13 cellular contexts compared by ENCODE assay signal in genomic region chr12:124761876-124762275, GRCh38.
DNase-seq lines count a peak whose midpoint lies in the region; ATAC-seq and TF ChIP-seq lines count a peak whose summit lies in the region.
"Had no signal": no experiment of that assay in that cellular context is flagged by ENCODE, and none has a peak within 500 bp of the region (broad histone marks: within the 10 kb centered on the region; RNA-seq: fewer than 3 reads in every experiment).

No MANE protein-coding gene starts in this region.

- H3K4me3 ChIP-seq in right atrium auricular region, result no peak overlapping the region
- no peak overlapping the region for H3K4me3 ChIP-seq in MM.1S (ENCODE audit: low read length)
- H3K4me3 ChIP-seq in CD8-positive, alpha-beta T cell (ENCODE audit: low read depth, low read length), result no peak overlapping the region

- H2AFZ ChIP-seq in MM.1S (ENCODE audit: low read length), result no peak overlapping the region

- H3K36me3 ChIP-seq in right atrium auricular region (no peaks in the 10 kb centered on the region), MM.1S (replicated peaks; ENCODE audit: insufficient read depth, low read length) (no peaks in the 10 kb centered on the region)
- no peaks in the 10 kb centered on the region for H3K36me3 ChIP-seq in CD8-positive, alpha-beta T cell (ENCODE audit: insufficient read depth, low read length)

- H3K27me3 ChIP-seq in right atrium auricular region (no peaks in the 10 kb centered on the region), MM.1S (replicated peaks; ENCODE audit: insufficient read depth, low read length) (no peaks in the 10 kb centered on the region)
- no peaks in the 10 kb centered on the region for H3K27me3 ChIP-seq in CD8-positive, alpha-beta T cell (ENCODE audit: insufficient read depth, low read length)

- no peaks in the 10 kb centered on the region for H3K79me2 ChIP-seq in MM.1S (ENCODE audit: low read length)

- DNase-seq in activated CD8-positive, alpha-beta memory T cell treated with anti-CD3 and anti-CD28 coated beads for 48 hours (ENCODE audit: low read depth in 2 of 3, low spot score in 2 of 3), result peak; percentile 32 to 48 (median 47)
- no peak for DNase-seq in activated CD8-positive, alpha-beta memory T cell treated with anti-CD3 and anti-CD28 coated beads, Interleukin-2, amount 10 ng/mL, durations not matched to agents 7 days and 5 days
- peak; percentile 55 to 61 for DNase-seq in activated T-cell treated with anti-CD3 and anti-CD28 coated beads, Interleukin-2, amount 50 U/mL, for 72 hours
- DNase-seq in right atrium auricular region (ENCODE audit: low spot score), result no peak
- DNase-seq in stimulated activated naive CD8-positive, alpha-beta T cell treated with anti-CD3 and anti-CD28 coated beads, Interleukin-15, Interleukin-2, amounts not matched to agents 100 U/mL and 50 U/mL, for 24 hours, result peak; percentile 83
- no peak for DNase-seq in MM.1S
- no peak for DNase-seq in CD8-positive, alpha-beta T cell
- DNase-seq: activated gamma-delta T cell, Kasumi-1, NCI-H2227 treated with DMSO at 0.1 percent for 48 hours had no signal

- H3F3A ChIP-seq in MM.1S (ENCODE audit: insufficient read depth, low read length), result no peaks in the 10 kb centered on the region

- TF ChIP-seq CTCF in right atrium auricular region (IDR thresholded peaks at IDR 0.05) (no peak), MM.1S (IDR thresholded peaks at IDR 0.05; ENCODE audit: low read length) (no peak)
- TF ChIP-seq CTCF in CD8-positive, alpha-beta T cell (IDR thresholded peaks at IDR 0.05), result no peak

- H3K4me1 ChIP-seq in right atrium auricular region (peaks cover 3 to 81% of the 10 kb centered on the region in 2 donors), MM.1S (ENCODE audit: low read length) (no peaks in the 10 kb centered on the region)
- H3K4me1 ChIP-seq in CD8-positive, alpha-beta T cell (ENCODE audit: insufficient read depth, low read length), result no peaks in the 10 kb centered on the region

- H3K27ac ChIP-seq in right atrium auricular region (peak overlapping the region; percentile 13 to 76), MM.1S (ENCODE audit: low read length) (no peak overlapping the region)
- H3K27ac ChIP-seq in CD8-positive, alpha-beta T cell (ENCODE audit: low read depth, low read length), result no peak overlapping the region

- H3K9me2 ChIP-seq in MM.1S (replicated peaks; ENCODE audit: insufficient read depth, low read length), result no peaks in the 10 kb centered on the region

- POLR2A ChIA-PET in CD8-positive, alpha-beta T cell (lab: Charles Lee), result no interaction called here

- no peak overlapping the region for H3K4me2 ChIP-seq in MM.1S (ENCODE audit: low read depth, low read length)

- H3K9me3 ChIP-seq in right atrium auricular region (peaks cover 0 to 19% of the 10 kb centered on the region in 2 donors), MM.1S (replicated peaks; ENCODE audit: insufficient read depth, low read length) (no peaks in the 10 kb centered on the region)
- peaks cover 10% of the 10 kb centered on the region for H3K9me3 ChIP-seq in CD8-positive, alpha-beta T cell (ENCODE audit: low read length)

- no peaks in the 10 kb centered on the region for H3K36me3 Mint-ChIP-seq in activated CD8-positive, alpha-beta memory T cell treated with anti-CD3 and anti-CD28 coated beads, Interleukin-2, amount 10 ng/mL, durations not matched to agents 7 days and 5 days
- peaks cover 16 to 17% of the 10 kb centered on the region in 2 donors for H3K36me3 Mint-ChIP-seq in activated T-cell treated with anti-CD3 and anti-CD28 coated beads, Interleukin-2, amount 50 U/mL, for 72 hours (ENCODE audit: insufficient read depth in 2 of 2)
- H3K36me3 Mint-ChIP-seq in CD8-positive, alpha-beta T cell, result no peaks in the 10 kb centered on the region

- ATAC-seq in activated CD8-positive, alpha-beta memory T cell treated with anti-CD3 and anti-CD28 coated beads, Interleukin-2, amount 10 ng/mL, durations not matched to agents 7 days and 5 days, result no peak
- peak; percentile 68 to 70 for ATAC-seq in activated T-cell treated with anti-CD3 and anti-CD28 coated beads, Interleukin-2, amount 50 U/mL, for 72 hours (replicated peaks in 1 of 2)
- peak; percentile 74 for ATAC-seq in stimulated activated naive CD8-positive, alpha-beta T cell treated with anti-CD3 and anti-CD28 coated beads, Interleukin-15, Interleukin-2, amounts not matched to agents 100 U/mL and 50 U/mL, for 24 hours
- no peak for ATAC-seq in CD8-positive, alpha-beta T cell
- no peak for ATAC-seq in HG03045 (IDR thresholded peaks at IDR 0.05; ENCODE audit: unreplicated experiment)

- H3K27ac Mint-ChIP-seq in activated CD8-positive, alpha-beta memory T cell treated with anti-CD3 and anti-CD28 coated beads, Interleukin-2, amount 10 ng/mL, durations not matched to agents 7 days and 5 days, result no peak overlapping the region
- H3K27ac Mint-ChIP-seq in activated T-cell treated with anti-CD3 and anti-CD28 coated beads, Interleukin-2, amount 50 U/mL, for 72 hours, result no peak overlapping the region
- no peak overlapping the region for H3K27ac Mint-ChIP-seq in CD8-positive, alpha-beta T cell
- H3K27ac Mint-ChIP-seq: B cell had no signal

- no peak overlapping the region for H3K9ac ChIP-seq in MM.1S (ENCODE audit: low read length)

- peaks cover 17% of the 10 kb centered on the region for H3K9me3 Mint-ChIP-seq in activated CD8-positive, alpha-beta memory T cell treated with anti-CD3 and anti-CD28 coated beads, Interleukin-2, amount 10 ng/mL, durations not matched to agents 7 days and 5 days (ENCODE audit: low read depth)
- H3K9me3 Mint-ChIP-seq in activated T-cell treated with anti-CD3 and anti-CD28 coated beads, Interleukin-2, amount 50 U/mL, for 72 hours, result peaks cover 14 to 16% of the 10 kb centered on the region in 2 donors
- H3K9me3 Mint-ChIP-seq in CD8-positive, alpha-beta T cell, result peaks cover 7% of the 10 kb centered on the region

- no peak overlapping the region for H3K4me3 Mint-ChIP-seq in activated CD8-positive, alpha-beta memory T cell treated with anti-CD3 and anti-CD28 coated beads, Interleukin-2, amount 10 ng/mL, durations not matched to agents 7 days and 5 days
- H3K4me3 Mint-ChIP-seq in activated T-cell treated with anti-CD3 and anti-CD28 coated beads, Interleukin-2, amount 50 U/mL, for 72 hours, result peak overlapping the region in 1 of 2 donors; percentile 29
- no peak overlapping the region for H3K4me3 Mint-ChIP-seq in CD8-positive, alpha-beta T cell
- H3K4me3 Mint-ChIP-seq: B cell; dendritic cell treated with granulocyte-macrophage colony-stimulating factor and Interleukin-4, amounts not matched to agents 40 ng/mL and 50 ng/mL, for 4 days had no signal

- no peaks in the 10 kb centered on the region for H4K20me1 ChIP-seq in MM.1S (ENCODE audit: insufficient read depth, low read length)

- peaks cover 47% of the 10 kb centered on the region for H3K27me3 Mint-ChIP-seq in activated CD8-positive, alpha-beta memory T cell treated with anti-CD3 and anti-CD28 coated beads, Interleukin-2, amount 10 ng/mL, durations not matched to agents 7 days and 5 days
- H3K27me3 Mint-ChIP-seq in activated T-cell treated with anti-CD3 and anti-CD28 coated beads, Interleukin-2, amount 50 U/mL, for 72 hours (ENCODE audit: low read depth), result peaks cover 33% of the 10 kb centered on the region
- H3K27me3 Mint-ChIP-seq in CD8-positive, alpha-beta T cell (ENCODE audit: low read depth), result no peaks in the 10 kb centered on the region

- peaks cover under 1% of the 10 kb centered on the region for H3K4me1 Mint-ChIP-seq in activated CD8-positive, alpha-beta memory T cell treated with anti-CD3 and anti-CD28 coated beads, Interleukin-2, amount 10 ng/mL, durations not matched to agents 7 days and 5 days
- peaks cover 50% of the 10 kb centered on the region for H3K4me1 Mint-ChIP-seq in activated T-cell treated with anti-CD3 and anti-CD28 coated beads, Interleukin-2, amount 50 U/mL, for 72 hours (ENCODE audit: low read depth)
- peaks cover 20% of the 10 kb centered on the region for H3K4me1 Mint-ChIP-seq in CD8-positive, alpha-beta T cell (ENCODE audit: low read depth)

- intact Hi-C loops in CD8-positive, alpha-beta T cell (cut with DNase I, micrococcal nuclease), result loop anchor here in 1 of 2 experiments (10.0 kb wide), 1 partner anchor 387 kb away; no protein-coding TSS in a partner anchor

- CTCF ChIA-PET in activated CD8-positive, alpha-beta memory T cell treated with anti-CD3 and anti-CD28 coated beads, Interleukin-2, amount 10 ng/mL, durations not matched to agents 7 days and 5 days (lab: Charles Lee), result interaction anchor here (0.7 to 1.3 kb wide), 2 partner anchors 10 to 159 kb away, joined by 3 to 5 read pairs; no protein-coding TSS in a partner anchor
- CTCF ChIA-PET in CD8-positive, alpha-beta T cell (lab: Charles Lee), result interaction anchor here (0.6 to 1.4 kb wide), 2 partner anchors 10 to 739 kb away, joined by 3 to 12 read pairs; no protein-coding TSS in a partner anchor

Comparison
In these comparisons a context has a peak if more than half of its experiments do, and no peak if none do; other contexts are left out.
1. DNase-seq: peak in activated CD8-positive, alpha-beta memory T cell treated with anti-CD3 and anti-CD28 coated beads for 48 hours (3 of 3), activated T-cell treated with anti-CD3 and anti-CD28 coated beads, Interleukin-2, amount 50 U/mL, for 72 hours (2 of 2) and stimulated activated naive CD8-positive, alpha-beta T cell treated with anti-CD3 and anti-CD28 coated beads, Interleukin-15, Interleukin-2, amounts not matched to agents 100 U/mL and 50 U/mL, for 24 hours (single experiment); none in activated CD8-positive, alpha-beta memory T cell treated with anti-CD3 and anti-CD28 coated beads, Interleukin-2, amount 10 ng/mL, durations not matched to agents 7 days and 5 days (single experiment), right atrium auricular region (single experiment), MM.1S (single experiment) and CD8-positive, alpha-beta T cell (0 of 7).
2. ATAC-seq: peak in activated T-cell treated with anti-CD3 and anti-CD28 coated beads, Interleukin-2, amount 50 U/mL, for 72 hours (2 of 2) and stimulated activated naive CD8-positive, alpha-beta T cell treated with anti-CD3 and anti-CD28 coated beads, Interleukin-15, Interleukin-2, amounts not matched to agents 100 U/mL and 50 U/mL, for 24 hours (single experiment); none in activated CD8-positive, alpha-beta memory T cell treated with anti-CD3 and anti-CD28 coated beads, Interleukin-2, amount 10 ng/mL, durations not matched to agents 7 days and 5 days (single experiment), CD8-positive, alpha-beta T cell (single experiment) and HG03045 (single experiment).
3. H3K27ac ChIP-seq: peak in right atrium auricular region (2 of 2); none in MM.1S (single experiment) and CD8-positive, alpha-beta T cell (single experiment).